Comparison of ENCODE assay signal across 17 cellular contexts in the genomic region with DNA sequence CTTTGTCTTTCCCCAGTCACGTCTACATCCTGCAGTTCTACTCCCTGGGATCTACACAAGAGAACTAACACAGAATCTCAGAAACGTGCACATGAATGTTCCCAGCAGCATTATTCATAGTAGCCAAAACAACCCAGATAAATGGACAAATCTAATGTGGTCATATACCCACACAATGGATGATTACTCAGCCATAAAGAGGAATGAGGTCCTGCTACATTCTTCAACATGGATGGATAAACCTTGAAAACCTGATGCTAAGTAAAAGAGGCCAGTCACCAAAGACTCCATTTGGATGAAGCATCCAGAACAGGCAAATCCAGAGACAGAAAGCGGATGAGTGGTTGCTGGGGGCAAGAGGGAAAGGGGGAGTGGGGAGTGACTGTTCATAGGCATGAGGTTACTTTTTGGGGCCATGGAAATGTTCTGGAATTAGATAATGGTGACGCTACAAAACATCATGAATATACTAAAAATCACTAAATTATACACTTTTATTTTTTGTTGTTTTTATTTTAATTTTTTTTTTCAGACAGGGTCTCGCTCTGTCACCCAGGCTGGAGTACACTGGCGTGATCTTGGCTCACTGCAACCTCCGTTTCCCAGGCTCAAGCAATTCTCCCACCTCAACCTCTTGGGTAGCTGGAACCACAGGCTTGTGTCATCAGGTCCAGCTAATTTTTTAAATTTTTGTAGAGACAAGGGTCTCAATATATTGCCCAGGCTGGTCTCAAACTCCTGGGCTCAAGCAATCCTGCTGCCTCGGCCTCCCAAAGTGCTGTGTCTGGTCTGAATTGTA. TPM values are rescaled to one million over a fixed set of nuclear protein-coding genes. Genes with fewer than 3 reads are reported as not detected.
DNase-seq lines count a peak whose midpoint lies in the region; ATAC-seq and TF ChIP-seq lines count a peak whose summit lies in the region.
"Had no signal": no experiment of that assay in that cellular context is flagged by ENCODE, and none has a peak within 500 bp of the region (broad histone marks: within the 10 kb centered on the region; RNA-seq: fewer than 3 reads in every experiment).

No MANE protein-coding gene starts in this region.

- no peak for TF ChIP-seq RAD21 in neural cell (conservative IDR thresholded peaks at IDR 0.05)

- no peak overlapping the region for H3K9ac ChIP-seq in neural cell (ENCODE audit: low read length)
- H3K9ac ChIP-seq: BLaER1 had no signal

- H3K27ac ChIP-seq in VCaP, result peak overlapping the region; percentile 79
- H3K27ac ChIP-seq in epithelial cell of prostate, result peak overlapping the region; percentile 32
- peak overlapping the region; percentile 96 for H3K27ac ChIP-seq in neural cell (ENCODE audit: low read length)
- H3K27ac ChIP-seq: BLaER1, brain microvascular endothelial cell, SK-N-MC had no signal

- no peaks in the 10 kb centered on the region for H3K9me3 ChIP-seq in neural cell (ENCODE audit: low read length)
- H3K9me3 ChIP-seq: BLaER1 had no signal

- H2AFZ ChIP-seq in neural cell (ENCODE audit: low read depth, low read length), result no peak overlapping the region

- H3F3A ChIP-seq in neural cell (ENCODE audit: insufficient read depth, low read length, poor library complexity, severe bottlenecking), result peaks cover 2% of the 10 kb centered on the region

- DNase-seq in AG08396 (ENCODE audit: low spot score) (peak; percentile 31), epithelial cell of prostate (ENCODE audit: low read depth, low spot score) (peak; percentile 73), HPDE6-E6E7 (ENCODE audit: extremely low spot score) (no peak), erythroblast (lab: John Stamatoyannopoulos, UW) (no peak), DMS153 (lab: John Stamatoyannopoulos, UW) (no peak)
- DNase-seq: activated CD4-positive, alpha-beta T cell treated with anti-CD3 and anti-CD28 coated beads for 48 hours; activated CD8-positive, alpha-beta memory T cell treated with anti-CD3 and anti-CD28 coated beads, Interleukin-2, amount 50 U/mL, for 48 hours; brain microvascular endothelial cell; GDM1; head of caudate nucleus; naive thymus-derived CD4-positive, alpha-beta T cell had no signal

- TF ChIP-seq EP300 in neural cell (conservative IDR thresholded peaks at IDR 0.05; ENCODE audit: poor library complexity, severe bottlenecking), result no peak

- TF ChIP-seq CTCF in VCaP (conservative IDR thresholded peaks at IDR 0.05), result no peak
- TF ChIP-seq CTCF in neural cell (IDR thresholded peaks at IDR 0.05; ENCODE audit: poor library complexity, severe bottlenecking), result no peak

- no peak for ATAC-seq in GM18873 (IDR thresholded peaks at IDR 0.05; ENCODE audit: low FRiP score, unreplicated experiment)
- ATAC-seq: GM12878; naive thymus-derived CD4-positive, alpha-beta T cell had no signal

- no peak overlapping the region for H3K4me3 ChIP-seq in neural cell (ENCODE audit: low read length)
- H3K4me3 ChIP-seq: BLaER1, GM12878, SK-N-MC had no signal

- no peaks in the 10 kb centered on the region for H3K27me3 ChIP-seq in neural cell (ENCODE audit: insufficient read depth, low read depth, low read length)
- H3K27me3 ChIP-seq: BLaER1, brain microvascular endothelial cell had no signal

- peaks cover 16% of the 10 kb centered on the region for H3K79me2 ChIP-seq in neural cell (replicated peaks; ENCODE audit: insufficient read depth, low read length)

- H4K20me1 ChIP-seq in neural cell (ENCODE audit: insufficient read depth), result no peaks in the 10 kb centered on the region

- no peak overlapping the region for H3K4me2 ChIP-seq in neural cell (ENCODE audit: low read length)
- H3K4me2 ChIP-seq: BLaER1 had no signal

- TF ChIP-seq POLR2A in erythroblast (IDR thresholded peaks at IDR 0.05; ENCODE audit: low read length), result no peak

- peaks cover 10% of the 10 kb centered on the region for H3K36me3 ChIP-seq in neural cell (ENCODE audit: insufficient read depth, low read length)

- H3K9me2 ChIP-seq in neural cell (ENCODE audit: insufficient read depth, low read length), result no peaks in the 10 kb centered on the region

TF ChIP-seq in neural cell, 6 proteins besides CTCF, POLR2A, EP300 and RAD21:
- TF ChIP-seq EZH2 (IDR thresholded peaks at IDR 0.05; ENCODE audit: borderline replicate concordance, insufficient read depth, low read length, poor library complexity, severe bottlenecking) (no peak), TAF1 (IDR thresholded peaks at IDR 0.05; ENCODE audit: low read depth) (no peak), SMC3 (conservative IDR thresholded peaks at IDR 0.05; ENCODE audit: poor library complexity) (no peak), MXI1 (conservative IDR thresholded peaks at IDR 0.05; ENCODE audit: poor library complexity, severe bottlenecking) (no peak)
- TF ChIP-seq, protein P1, sequence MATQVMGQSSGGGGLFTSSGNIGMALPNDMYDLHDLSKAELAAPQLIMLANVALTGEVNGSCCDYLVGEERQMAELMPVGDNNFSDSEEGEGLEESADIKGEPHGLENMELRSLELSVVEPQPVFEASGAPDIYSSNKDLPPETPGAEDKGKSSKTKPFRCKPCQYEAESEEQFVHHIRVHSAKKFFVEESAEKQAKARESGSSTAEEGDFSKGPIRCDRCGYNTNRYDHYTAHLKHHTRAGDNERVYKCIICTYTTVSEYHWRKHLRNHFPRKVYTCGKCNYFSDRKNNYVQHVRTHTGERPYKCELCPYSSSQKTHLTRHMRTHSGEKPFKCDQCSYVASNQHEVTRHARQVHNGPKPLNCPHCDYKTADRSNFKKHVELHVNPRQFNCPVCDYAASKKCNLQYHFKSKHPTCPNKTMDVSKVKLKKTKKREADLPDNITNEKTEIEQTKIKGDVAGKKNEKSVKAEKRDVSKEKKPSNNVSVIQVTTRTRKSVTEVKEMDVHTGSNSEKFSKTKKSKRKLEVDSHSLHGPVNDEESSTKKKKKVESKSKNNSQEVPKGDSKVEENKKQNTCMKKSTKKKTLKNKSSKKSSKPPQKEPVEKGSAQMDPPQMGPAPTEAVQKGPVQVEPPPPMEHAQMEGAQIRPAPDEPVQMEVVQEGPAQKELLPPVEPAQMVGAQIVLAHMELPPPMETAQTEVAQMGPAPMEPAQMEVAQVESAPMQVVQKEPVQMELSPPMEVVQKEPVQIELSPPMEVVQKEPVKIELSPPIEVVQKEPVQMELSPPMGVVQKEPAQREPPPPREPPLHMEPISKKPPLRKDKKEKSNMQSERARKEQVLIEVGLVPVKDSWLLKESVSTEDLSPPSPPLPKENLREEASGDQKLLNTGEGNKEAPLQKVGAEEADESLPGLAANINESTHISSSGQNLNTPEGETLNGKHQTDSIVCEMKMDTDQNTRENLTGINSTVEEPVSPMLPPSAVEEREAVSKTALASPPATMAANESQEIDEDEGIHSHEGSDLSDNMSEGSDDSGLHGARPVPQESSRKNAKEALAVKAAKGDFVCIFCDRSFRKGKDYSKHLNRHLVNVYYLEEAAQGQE (IDR thresholded peaks at IDR 0.05; ENCODE audit: borderline replicate concordance), result no peak
TF ChIP-seq in neural cell: peak in this region for 0.

RNA-seq across cellular contexts. Expression of gene DSN1, which starts 50.8 kb away (rescaled TPM):
- 8.1 and 12.5 TPM in 2 replicates for polyA plus RNA-seq in neural cell
- polyA minus RNA-seq in neural cell, result 3.4 and 4.5 TPM in 2 replicates

RNA-seq across cellular contexts. Expression of gene TLDC2, which starts 51.6 kb away (rescaled TPM):
- polyA plus RNA-seq in neural cell, result not detected in 2 replicates
- polyA minus RNA-seq in neural cell, result not detected in 2 replicates

Comparison
In these comparisons a context has a peak if more than half of its experiments do, and no peak if none do; other contexts are left out.
1. DNase-seq: peak in AG08396 (single experiment) and epithelial cell of prostate (single experiment); none in HPDE6-E6E7 (single experiment), erythroblast (0 of 2) and DMS153 (single experiment).
2. H3K27ac ChIP-seq: peak in every context shown above with its lines; median percentile 96 in neural cell; 79 in VCaP; 32 in epithelial cell of prostate.